Comparison of ENCODE assay signal across 12 cellular contexts in the genomic region with DNA sequence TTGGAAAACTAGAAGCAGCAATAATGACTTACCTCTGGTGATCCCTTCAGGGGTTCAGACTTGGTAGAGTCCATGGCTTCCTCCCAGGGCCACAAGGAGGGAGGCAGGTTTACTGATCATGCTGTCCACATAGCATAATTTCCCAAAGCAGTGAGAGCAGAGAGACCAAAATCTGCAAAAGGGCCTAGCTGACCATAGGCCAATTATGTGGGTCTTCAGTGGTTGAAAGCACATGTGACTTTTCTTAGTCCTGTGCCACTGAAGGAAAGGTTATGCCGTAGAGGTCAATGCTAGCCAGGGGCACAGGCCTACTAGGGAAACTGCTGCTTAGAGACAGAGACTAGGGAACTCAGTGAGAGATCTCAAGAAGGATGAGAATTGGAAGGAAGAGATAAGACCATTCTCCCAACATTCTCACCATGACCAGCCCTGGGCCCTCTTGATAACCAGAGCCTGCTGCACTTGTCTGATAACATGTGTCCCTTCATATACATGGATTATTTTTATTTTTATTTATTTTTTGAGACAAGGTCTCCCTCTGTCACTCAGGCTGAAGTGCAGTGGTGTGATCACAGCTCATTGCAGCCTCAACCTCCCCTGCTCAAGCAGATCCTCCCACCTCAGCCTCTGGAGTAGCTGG. TPM values are rescaled to one million over a fixed set of nuclear protein-coding genes. Genes with fewer than 3 reads are reported as not detected.
DNase-seq lines count a peak whose midpoint lies in the region; ATAC-seq and TF ChIP-seq lines count a peak whose summit lies in the region.
"Had no signal": no experiment of that assay in that cellular context is flagged by ENCODE, and none has a peak within 500 bp of the region (broad histone marks: within the 10 kb centered on the region; RNA-seq: fewer than 3 reads in every experiment).

No MANE protein-coding gene starts in this region.

- H3K27ac ChIP-seq in SK-N-MC = peak overlapping the region; percentile 80
- peak overlapping the region in 3 of 5 donors; percentile 96 to 99 (median 98) for H3K27ac ChIP-seq in stomach
- no peak overlapping the region for H3K27ac ChIP-seq in thyroid gland

- no peak overlapping the region for H3K9ac ChIP-seq in SK-N-MC (ENCODE audit: insufficient read length)

- DNase-seq in activated T-cell treated with anti-CD3 and anti-CD28 coated beads, Interleukin-2, amount 50 U/mL, for 72 hours = no peak
- DNase-seq in activated T-cell treated with anti-CD3 and anti-CD28 coated beads, Interleukin-2, amount 50 U/mL, for 1 hour = no peak
- DNase-seq in SK-N-MC (ENCODE audit: low read depth, low spot score) = no peak
- DNase-seq in erythroblast (lab: John Stamatoyannopoulos, UW) = peak; percentile 95 to 99
- DNase-seq in stomach = no peak
- no peak for DNase-seq in anterior cingulate cortex (lab: John Stamatoyannopoulos, UW)
- no peak for DNase-seq in thyroid gland
- DNase-seq in T1000 (lab: John Stamatoyannopoulos, UW) = no peak
- DNase-seq: activated effector memory CD4-positive, alpha-beta T cell treated with anti-CD3 and anti-CD28 coated beads, Interleukin-2, amount 50 U/mL, for 16 hours; islet precursor cell; NCI-H2029 had no signal

- TF ChIP-seq CTCF in stomach (IDR thresholded peaks at IDR 0.05) = no peak
- no peak for TF ChIP-seq CTCF in thyroid gland (IDR thresholded peaks at IDR 0.05)

- H3K4me3 ChIP-seq in SK-N-MC (no peak overlapping the region), stomach (no peak overlapping the region), thyroid gland (replicated peaks in 1 of 3) (no peak overlapping the region)

- H3K36me3 ChIP-seq in SK-N-MC (ENCODE audit: insufficient read depth, low read length) = peaks cover 2% of the 10 kb centered on the region; the same call in 1 of the 2 replicates
- peaks cover 1 to 6% (median 3%) of the 10 kb centered on the region in 4 donors for H3K36me3 ChIP-seq in stomach
- H3K36me3 ChIP-seq in thyroid gland = peaks cover 1 to 6% of the 10 kb centered on the region in 2 donors
- H3K36me3 ChIP-seq: right lobe of liver had no signal

- H3K36me3 Mint-ChIP-seq in activated T-cell treated with anti-CD3 and anti-CD28 coated beads, Interleukin-2, amount 50 U/mL, for 72 hours (ENCODE audit: insufficient read depth in 2 of 2) = peaks cover 15 to 19% of the 10 kb centered on the region in 2 donors

- H3K27me3 ChIP-seq in stomach (no peaks in the 10 kb centered on the region), thyroid gland (no peaks in the 10 kb centered on the region)
- H3K27me3 ChIP-seq: right lobe of liver had no signal

- H3K4me1 Mint-ChIP-seq in activated T-cell treated with anti-CD3 and anti-CD28 coated beads, Interleukin-2, amount 50 U/mL, for 72 hours (ENCODE audit: low read depth) = peaks cover 56% of the 10 kb centered on the region

- no peaks in the 10 kb centered on the region for H3K27me3 Mint-ChIP-seq in activated T-cell treated with anti-CD3 and anti-CD28 coated beads, Interleukin-2, amount 50 U/mL, for 72 hours (ENCODE audit: low read depth)

- peak overlapping the region; percentile 41 to 42 for H3K4me3 Mint-ChIP-seq in activated T-cell treated with anti-CD3 and anti-CD28 coated beads, Interleukin-2, amount 50 U/mL, for 72 hours

- TF ChIP-seq EP300 in stomach (IDR thresholded peaks at IDR 0.05) = no peak

- no peaks in the 10 kb centered on the region for H3K9me3 Mint-ChIP-seq in activated T-cell treated with anti-CD3 and anti-CD28 coated beads, Interleukin-2, amount 50 U/mL, for 72 hours

- TF ChIP-seq POLR2A in erythroblast (IDR thresholded peaks at IDR 0.05; ENCODE audit: low read length) (peak; percentile 87), stomach (IDR thresholded peaks at IDR 0.05) (no peak), thyroid gland (IDR thresholded peaks at IDR 0.05) (no peak)

- ATAC-seq in activated T-cell treated with anti-CD3 and anti-CD28 coated beads, Interleukin-2, amount 50 U/mL, for 72 hours (replicated peaks in 1 of 2) = no peak
- ATAC-seq: right lobe of liver had no signal

- H3K27ac Mint-ChIP-seq in activated T-cell treated with anti-CD3 and anti-CD28 coated beads, Interleukin-2, amount 50 U/mL, for 72 hours = no peak overlapping the region

- intact Hi-C loops in stomach (cut with DNase I; ENCODE audit: low total_unique reads) = no loop called here
- intact Hi-C loops in thyroid gland (cut with DNase I) = no loop called here

- 74 to 100% (median 82%) methylated on average over 1 of the region's 1 CpG for WGBS in stomach, 5 donors
- 93 to 100% methylated on average over 1 of the region's 1 CpG for WGBS in thyroid gland, 2 donors

- H3K9me3 ChIP-seq in SK-N-MC (ENCODE audit: low read depth, low read length) (no peaks in the 10 kb centered on the region), stomach (no peaks in the 10 kb centered on the region), thyroid gland (no peaks in the 10 kb centered on the region)
- H3K9me3 ChIP-seq: right lobe of liver had no signal

- H3K4me1 ChIP-seq in stomach = peaks cover 22 to 46% (median 37%) of the 10 kb centered on the region in 4 donors
- peaks cover 17 to 27% of the 10 kb centered on the region in 2 donors for H3K4me1 ChIP-seq in thyroid gland

RNA-seq across cellular contexts. Expression of a gene that starts 2.0 kb away (rescaled TPM):
- total RNA-seq in activated T-cell treated with anti-CD3 and anti-CD28 coated beads, Interleukin-2, amount 50 U/mL, for 72 hours = 100 to 1,000 TPM in 1 of 2 donors, 10 to 100 TPM in 1; 99.0 to 137 TPM
- total RNA-seq in stomach (10 to 100 TPM; 32.6 to 83.8 (median 66.3) TPM), thyroid gland (10 to 100 TPM; 50.2 to 65.8 (median 58.1) TPM)
- 10 to 100 TPM; 26.3 to 48.4 (median 42.3) TPM for polyA plus RNA-seq in stomach

RNA-seq across cellular contexts. Expression of a gene that starts 4.5 kb away (rescaled TPM):
- total RNA-seq in activated T-cell treated with anti-CD3 and anti-CD28 coated beads, Interleukin-2, amount 50 U/mL, for 72 hours = 10 to 100 TPM; 40.4 to 41.3 TPM
- total RNA-seq in stomach = 100 to 1,000 TPM in 1 of 5 donors, 10 to 100 TPM in 3, 1 to 10 TPM in 1; 7.8 to 282 (median 21.8) TPM
- 10 to 100 TPM; 21.1 to 33.9 (median 23.3) TPM for polyA plus RNA-seq in stomach
- 10 to 100 TPM; 15.9 to 54.8 (median 20.4) TPM for total RNA-seq in thyroid gland

RNA-seq across cellular contexts. Expression of a gene that starts 13.7 kb away (rescaled TPM):
- total RNA-seq in activated T-cell treated with anti-CD3 and anti-CD28 coated beads, Interleukin-2, amount 50 U/mL, for 72 hours = under 1 TPM in 1 of 2 donors, not detected in 1; 0.12 TPM
- total RNA-seq in stomach (under 1 TPM in 1 of 5 donors, not detected in 4; 0.18 TPM), thyroid gland (under 1 TPM in 1 of 4 donors, not detected in 3; 0.13 TPM)
- under 1 TPM; 0.28 to 0.92 (median 0.56) TPM for polyA plus RNA-seq in stomach
- total RNA-seq: right lobe of liver had no signal

RNA-seq across cellular contexts. Expression of a gene that starts 55.1 kb away (rescaled TPM):
- 10 to 100 TPM; 34.8 to 37.3 TPM for total RNA-seq in activated T-cell treated with anti-CD3 and anti-CD28 coated beads, Interleukin-2, amount 50 U/mL, for 72 hours
- 10 to 100 TPM in 1 of 5 donors, 1 to 10 TPM in 4; 5.8 to 47.8 (median 7.9) TPM for total RNA-seq in stomach
- 1 to 10 TPM; 1.8 to 6.9 (median 2.4) TPM for polyA plus RNA-seq in stomach
- 10 to 100 TPM; 14.8 to 19.5 (median 15.2) TPM for total RNA-seq in thyroid gland

RNA-seq across cellular contexts. Expression of a gene that starts 55.3 kb away (rescaled TPM):
- 100 to 1,000 TPM; 104 to 150 TPM for total RNA-seq in activated T-cell treated with anti-CD3 and anti-CD28 coated beads, Interleukin-2, amount 50 U/mL, for 72 hours
- total RNA-seq in stomach (10 to 100 TPM in 4 of 5 donors, 1 to 10 TPM in 1; 4.6 to 46.1 (median 27.7) TPM), thyroid gland (10 to 100 TPM; 22.2 to 58.6 (median 32.9) TPM)
- polyA plus RNA-seq in stomach = 10 to 100 TPM in 1 of 3 donors, 1 to 10 TPM in 2; 5.5 to 10.7 (median 5.7) TPM

Comparison
In these comparisons a context has a peak if more than half of its experiments do, and no peak if none do; other contexts are left out.
1. DNase-seq: peak in erythroblast (2 of 2); none in activated T-cell treated with anti-CD3 and anti-CD28 coated beads, Interleukin-2, amount 50 U/mL, for 72 hours (0 of 2), activated T-cell treated with anti-CD3 and anti-CD28 coated beads, Interleukin-2, amount 50 U/mL, for 1 hour (single experiment), SK-N-MC (single experiment), stomach (single experiment), anterior cingulate cortex (0 of 58), thyroid gland (0 of 2) and T1000 (single experiment).
2. H3K27ac ChIP-seq: peak in SK-N-MC (single experiment) and stomach (3 of 5); none in thyroid gland (0 of 3).